In genomic region chr11:46670521-46670920, GRCh38 we compare ENCODE assay signal across 16 cellular contexts. TPM values are rescaled to one million over a fixed set of nuclear protein-coding genes. Genes with fewer than 3 reads are reported as not detected.
DNase-seq lines count a peak whose midpoint lies in the region; ATAC-seq and TF ChIP-seq lines count a peak whose summit lies in the region.
"Not testable (repeated sequence)": the region's sequence is repeated elsewhere in the genome, so short reads cannot be mapped to it uniquely, and the experiment has no call there.
"Had no signal": no experiment of that assay in that cellular context is flagged by ENCODE, and none has a peak within 500 bp of the region (broad histone marks: within the 10 kb centered on the region; RNA-seq: fewer than 3 reads in every experiment).

No MANE protein-coding gene starts in this region.

- not testable (repeated sequence) for H3K4me2 ChIP-seq in GM23248 (ENCODE audit: unreplicated experiment)

- CTCF ChIA-PET in activated CD4-positive, alpha-beta memory T cell treated with anti-CD3 and anti-CD28 coated beads, Interleukin-2, amount 10 ng/mL, durations not matched to agents 7 days and 5 days (lab: Charles Lee) = interaction anchor here (0.9 to 4.5 kb wide), 12 partner anchors 11 to 319 kb away, joined by 3 to 49 read pairs (median 5); partner anchors contain the start of genes ARHGAP1, ATG13, HARBI1 and ZNF408

- intact Hi-C loops in left ventricle myocardium inferior (cut with micrococcal nuclease); sciatic nerve (cut with DNase I): not testable (repeated sequence)

- peak overlapping the region; percentile 98 for H3K27ac Mint-ChIP-seq in activated CD4-positive, alpha-beta memory T cell treated with anti-CD3 and anti-CD28 coated beads, Interleukin-2, amount 10 ng/mL, durations not matched to agents 7 days and 5 days
- peak overlapping the region; percentile 90 for H3K27ac Mint-ChIP-seq in activated naive CD8-positive, alpha-beta T cell
- peak overlapping the region; percentile 58 for H3K27ac Mint-ChIP-seq in stimulated activated naive CD8-positive, alpha-beta T cell treated with anti-CD3 and anti-CD28 coated beads, Interleukin-15, Interleukin-2, amounts not matched to agents 100 ng/mL and 50 ng/mL, for 24 hours

- not testable (repeated sequence) for H4K20me1 ChIP-seq in GM23248 (ENCODE audit: insufficient read depth)

- H3K9me3 ChIP-seq in GM23248 (ENCODE audit: low read depth); left ventricle myocardium inferior (replicated peaks): not testable (repeated sequence)

- not testable (repeated sequence) for H3K4me3 Mint-ChIP-seq in activated CD4-positive, alpha-beta memory T cell treated with anti-CD3 and anti-CD28 coated beads, Interleukin-2, amount 10 ng/mL, durations not matched to agents 7 days and 5 days; stimulated activated naive CD8-positive, alpha-beta T cell treated with anti-CD3 and anti-CD28 coated beads, Interleukin-15, Interleukin-2, amounts not matched to agents 100 ng/mL and 50 ng/mL, for 24 hours
- peak overlapping the region; percentile 74 for H3K4me3 Mint-ChIP-seq in activated naive CD8-positive, alpha-beta T cell

- H3K9me2 ChIP-seq in GM23248 (ENCODE audit: insufficient read depth) = not testable (repeated sequence)

- H3K27me3 Mint-ChIP-seq in activated CD4-positive, alpha-beta memory T cell treated with anti-CD3 and anti-CD28 coated beads, Interleukin-2, amount 10 ng/mL, durations not matched to agents 7 days and 5 days; activated naive CD8-positive, alpha-beta T cell; stimulated activated naive CD8-positive, alpha-beta T cell treated with anti-CD3 and anti-CD28 coated beads, Interleukin-15, Interleukin-2, amounts not matched to agents 100 ng/mL and 50 ng/mL, for 24 hours: not testable (repeated sequence)

- POLR2A ChIA-PET in activated CD4-positive, alpha-beta memory T cell treated with anti-CD3 and anti-CD28 coated beads, Interleukin-2, amount 10 ng/mL, durations not matched to agents 7 days and 5 days (lab: Charles Lee) = interaction anchor here (0.6 to 8.5 kb wide), 12 partner anchors 11 to 545 kb away, joined by 3 to 124 read pairs (median 6); partner anchors contain the start of genes AMBRA1, ARHGAP1, ATG13 and DDB2

- 91 to 94% methylated on average over 3 of the region's 3 CpGs for WGBS in GM23248 (ENCODE audit: low coverage in 1 of 2, low lambda C conversion rate in 2 of 2, missing lambda C conversion rate in 2 of 2), 2 experiments

- H3K27ac ChIP-seq in GM23248 = peak overlapping the region; percentile 69; the same call in 1 of the 2 replicates
- peak overlapping the region; percentile 88 for H3K27ac ChIP-seq in left ventricle myocardium inferior (replicated peaks)

- H3K27me3 ChIP-seq in GM23248 (replicated peaks; ENCODE audit: insufficient read depth); left ventricle myocardium inferior (ENCODE audit: low read depth): not testable (repeated sequence)

- peaks cover 13% of the 10 kb centered on the region for H3K4me1 ChIP-seq in GM23248 (ENCODE audit: insufficient read depth)
- H3K4me1 ChIP-seq in left ventricle myocardium inferior = peaks cover 81% of the 10 kb centered on the region

- not testable (repeated sequence) for DNase-seq in GM23248; activated CD4-positive, alpha-beta memory T cell treated with anti-CD3 and anti-CD28 coated beads, Interleukin-2, amount 10 ng/mL, durations not matched to agents 7 days and 5 days; left ventricle myocardium inferior
- DNase-seq in SIG-M5 treated with dmso at 0.1 percent for 504 hours (lab: John Stamatoyannopoulos, UW; ENCODE audit: unreplicated experiment) (peak; percentile 63), sciatic nerve (ENCODE audit: low spot score) (peak; percentile 40)

- not testable (repeated sequence) for H3K9me3 Mint-ChIP-seq in activated CD4-positive, alpha-beta memory T cell treated with anti-CD3 and anti-CD28 coated beads, Interleukin-2, amount 10 ng/mL, durations not matched to agents 7 days and 5 days; activated naive CD8-positive, alpha-beta T cell (ENCODE audit: low read depth); stimulated activated naive CD8-positive, alpha-beta T cell treated with anti-CD3 and anti-CD28 coated beads, Interleukin-15, Interleukin-2, amounts not matched to agents 100 ng/mL and 50 ng/mL, for 24 hours

- in situ Hi-C loops in GM23248 (cut with MboI) = not testable (repeated sequence)

- not testable (repeated sequence) for H2AFZ ChIP-seq in GM23248

- H3K9ac ChIP-seq in GM23248 = not testable (repeated sequence)

- peaks cover 34% of the 10 kb centered on the region for H3F3A ChIP-seq in GM23248 (ENCODE audit: insufficient read depth)

- peaks cover 48% of the 10 kb centered on the region for H3K4me1 Mint-ChIP-seq in activated CD4-positive, alpha-beta memory T cell treated with anti-CD3 and anti-CD28 coated beads, Interleukin-2, amount 10 ng/mL, durations not matched to agents 7 days and 5 days
- peaks cover 64% of the 10 kb centered on the region for H3K4me1 Mint-ChIP-seq in activated naive CD8-positive, alpha-beta T cell (ENCODE audit: low read depth)
- peaks cover 54% of the 10 kb centered on the region for H3K4me1 Mint-ChIP-seq in stimulated activated naive CD8-positive, alpha-beta T cell treated with anti-CD3 and anti-CD28 coated beads, Interleukin-15, Interleukin-2, amounts not matched to agents 100 ng/mL and 50 ng/mL, for 24 hours (ENCODE audit: low read depth)

- not testable (repeated sequence) for H3K79me2 ChIP-seq in GM23248 (ENCODE audit: insufficient read depth)

- H3K36me3 ChIP-seq in GM23248 (ENCODE audit: low read depth) (peaks cover 35% of the 10 kb centered on the region; the same call in 1 of the 2 replicates), left ventricle myocardium inferior (peaks cover 75% of the 10 kb centered on the region)

- not testable (repeated sequence) for H3K4me3 ChIP-seq in GM23248, left ventricle myocardium inferior

- peaks cover 53% of the 10 kb centered on the region for H3K36me3 Mint-ChIP-seq in activated CD4-positive, alpha-beta memory T cell treated with anti-CD3 and anti-CD28 coated beads, Interleukin-2, amount 10 ng/mL, durations not matched to agents 7 days and 5 days (ENCODE audit: low read depth)
- H3K36me3 Mint-ChIP-seq in activated naive CD8-positive, alpha-beta T cell = not testable (repeated sequence)
- peaks cover 44% of the 10 kb centered on the region for H3K36me3 Mint-ChIP-seq in stimulated activated naive CD8-positive, alpha-beta T cell treated with anti-CD3 and anti-CD28 coated beads, Interleukin-15, Interleukin-2, amounts not matched to agents 100 ng/mL and 50 ng/mL, for 24 hours (ENCODE audit: low read depth)

- TF ChIP-seq CTCF in left ventricle myocardium inferior (IDR thresholded peaks at IDR 0.05; ENCODE audit: borderline replicate concordance) = not testable (repeated sequence)

- ATAC-seq in sciatic nerve = not testable (repeated sequence)

RNA-seq across cellular contexts. Expression of gene ARHGAP1, which starts 29.9 kb away (rescaled TPM):
- total RNA-seq in GM23248 (2014; rRNA removed; shearing (Covaris generic)) = 41.5 and 54.3 TPM in 2 replicates
- polyA plus RNA-seq in GM23248 (2016; fragmentation: Nextera tagmentation; extraction: Ambion mirVana) = 98.5 and 107 TPM in 2 replicates
- 10 to 100 TPM; 77.8 to 79.7 TPM for total RNA-seq in activated CD4-positive, alpha-beta memory T cell treated with anti-CD3 and anti-CD28 coated beads, Interleukin-2, amount 10 ng/mL, durations not matched to agents 7 days and 5 days
- 101 TPM for total RNA-seq in left ventricle myocardium inferior
- total RNA-seq in sciatic nerve = 78.6 TPM

RNA-seq across cellular contexts. Expression of gene ZNF408, which starts 30.3 kb away (rescaled TPM):
- 9.6 and 11.9 TPM in 2 replicates for total RNA-seq in GM23248 (2014; rRNA removed; shearing (Covaris generic))
- polyA plus RNA-seq in GM23248 (2016; fragmentation: Nextera tagmentation; extraction: Ambion mirVana) = 9.9 and 11.3 TPM in 2 replicates
- 10 to 100 TPM; 17.1 to 17.5 TPM for total RNA-seq in activated CD4-positive, alpha-beta memory T cell treated with anti-CD3 and anti-CD28 coated beads, Interleukin-2, amount 10 ng/mL, durations not matched to agents 7 days and 5 days
- total RNA-seq in left ventricle myocardium inferior (7.3 TPM), sciatic nerve (6.5 TPM)

RNA-seq across cellular contexts. Expression of gene F2, which starts 48.5 kb away (rescaled TPM):
- not detected in 2 replicates for total RNA-seq in GM23248 (2014; rRNA removed; shearing (Covaris generic))
- not detected in 2 replicates for polyA plus RNA-seq in GM23248 (2016; fragmentation: Nextera tagmentation; extraction: Ambion mirVana)
- not detected for total RNA-seq in activated CD4-positive, alpha-beta memory T cell treated with anti-CD3 and anti-CD28 coated beads, Interleukin-2, amount 10 ng/mL, durations not matched to agents 7 days and 5 days
- total RNA-seq in left ventricle myocardium inferior (not detected), sciatic nerve (not detected)
- total RNA-seq: cardiac muscle cell, H7, HT1080, left lung, mesenteric fat pad, NCI-H460, vagina had no signal
- polyA plus RNA-seq: AG04450, K562 had no signal

RNA-seq across cellular contexts. Expression of gene ATG13, which starts 53.2 kb away (rescaled TPM):
- total RNA-seq in GM23248 (2014; rRNA removed; shearing (Covaris generic)) = 66.0 and 118 TPM in 2 replicates
- 55.1 and 55.7 TPM in 2 replicates for polyA plus RNA-seq in GM23248 (2016; fragmentation: Nextera tagmentation; extraction: Ambion mirVana)
- 10 to 100 TPM; 70.4 to 72.1 TPM for total RNA-seq in activated CD4-positive, alpha-beta memory T cell treated with anti-CD3 and anti-CD28 coated beads, Interleukin-2, amount 10 ng/mL, durations not matched to agents 7 days and 5 days
- total RNA-seq in left ventricle myocardium inferior (42.1 TPM), sciatic nerve (55.1 TPM)

RNA-seq across cellular contexts. Expression of gene HARBI1, which starts 53.5 kb away (rescaled TPM):
- total RNA-seq in GM23248 (2014; rRNA removed; shearing (Covaris generic)) = 1.5 and 4.6 TPM in 2 replicates
- polyA plus RNA-seq in GM23248 (2016; fragmentation: Nextera tagmentation; extraction: Ambion mirVana) = 6.0 and 6.2 TPM in 2 replicates
- 1 to 10 TPM; 5.6 to 7.3 TPM for total RNA-seq in activated CD4-positive, alpha-beta memory T cell treated with anti-CD3 and anti-CD28 coated beads, Interleukin-2, amount 10 ng/mL, durations not matched to agents 7 days and 5 days
- total RNA-seq in left ventricle myocardium inferior (4.8 TPM), sciatic nerve (4.3 TPM)
